In the genomic region with DNA sequence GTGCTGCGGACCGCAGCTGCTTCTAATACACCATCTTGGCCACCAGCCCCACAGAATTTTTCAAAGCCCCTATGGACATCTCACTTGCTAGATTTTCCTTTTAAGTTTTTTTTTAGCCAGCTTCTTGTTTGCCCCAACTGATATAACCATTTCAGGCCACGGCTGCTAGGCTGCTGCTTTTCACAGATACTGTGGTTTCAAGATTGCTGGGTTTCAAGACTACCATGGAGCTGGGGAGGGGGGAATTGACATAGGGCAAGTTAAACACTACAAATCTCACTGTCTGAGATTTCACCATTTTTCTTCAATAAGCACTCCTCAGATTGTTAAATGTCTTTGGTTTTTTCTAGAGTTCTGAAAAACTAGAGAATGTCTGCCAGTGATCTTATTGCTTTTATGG, we compare ENCODE assay signal across 1 cellular context.
TF ChIP-seq lines count a peak whose summit lies in the region.

No MANE protein-coding gene starts in this region.

TF ChIP-seq in GM23338, 12 proteins besides CTCF, POLR2A, EP300 and RAD21 (continued from another document):
- TF ChIP-seq, protein P1, sequence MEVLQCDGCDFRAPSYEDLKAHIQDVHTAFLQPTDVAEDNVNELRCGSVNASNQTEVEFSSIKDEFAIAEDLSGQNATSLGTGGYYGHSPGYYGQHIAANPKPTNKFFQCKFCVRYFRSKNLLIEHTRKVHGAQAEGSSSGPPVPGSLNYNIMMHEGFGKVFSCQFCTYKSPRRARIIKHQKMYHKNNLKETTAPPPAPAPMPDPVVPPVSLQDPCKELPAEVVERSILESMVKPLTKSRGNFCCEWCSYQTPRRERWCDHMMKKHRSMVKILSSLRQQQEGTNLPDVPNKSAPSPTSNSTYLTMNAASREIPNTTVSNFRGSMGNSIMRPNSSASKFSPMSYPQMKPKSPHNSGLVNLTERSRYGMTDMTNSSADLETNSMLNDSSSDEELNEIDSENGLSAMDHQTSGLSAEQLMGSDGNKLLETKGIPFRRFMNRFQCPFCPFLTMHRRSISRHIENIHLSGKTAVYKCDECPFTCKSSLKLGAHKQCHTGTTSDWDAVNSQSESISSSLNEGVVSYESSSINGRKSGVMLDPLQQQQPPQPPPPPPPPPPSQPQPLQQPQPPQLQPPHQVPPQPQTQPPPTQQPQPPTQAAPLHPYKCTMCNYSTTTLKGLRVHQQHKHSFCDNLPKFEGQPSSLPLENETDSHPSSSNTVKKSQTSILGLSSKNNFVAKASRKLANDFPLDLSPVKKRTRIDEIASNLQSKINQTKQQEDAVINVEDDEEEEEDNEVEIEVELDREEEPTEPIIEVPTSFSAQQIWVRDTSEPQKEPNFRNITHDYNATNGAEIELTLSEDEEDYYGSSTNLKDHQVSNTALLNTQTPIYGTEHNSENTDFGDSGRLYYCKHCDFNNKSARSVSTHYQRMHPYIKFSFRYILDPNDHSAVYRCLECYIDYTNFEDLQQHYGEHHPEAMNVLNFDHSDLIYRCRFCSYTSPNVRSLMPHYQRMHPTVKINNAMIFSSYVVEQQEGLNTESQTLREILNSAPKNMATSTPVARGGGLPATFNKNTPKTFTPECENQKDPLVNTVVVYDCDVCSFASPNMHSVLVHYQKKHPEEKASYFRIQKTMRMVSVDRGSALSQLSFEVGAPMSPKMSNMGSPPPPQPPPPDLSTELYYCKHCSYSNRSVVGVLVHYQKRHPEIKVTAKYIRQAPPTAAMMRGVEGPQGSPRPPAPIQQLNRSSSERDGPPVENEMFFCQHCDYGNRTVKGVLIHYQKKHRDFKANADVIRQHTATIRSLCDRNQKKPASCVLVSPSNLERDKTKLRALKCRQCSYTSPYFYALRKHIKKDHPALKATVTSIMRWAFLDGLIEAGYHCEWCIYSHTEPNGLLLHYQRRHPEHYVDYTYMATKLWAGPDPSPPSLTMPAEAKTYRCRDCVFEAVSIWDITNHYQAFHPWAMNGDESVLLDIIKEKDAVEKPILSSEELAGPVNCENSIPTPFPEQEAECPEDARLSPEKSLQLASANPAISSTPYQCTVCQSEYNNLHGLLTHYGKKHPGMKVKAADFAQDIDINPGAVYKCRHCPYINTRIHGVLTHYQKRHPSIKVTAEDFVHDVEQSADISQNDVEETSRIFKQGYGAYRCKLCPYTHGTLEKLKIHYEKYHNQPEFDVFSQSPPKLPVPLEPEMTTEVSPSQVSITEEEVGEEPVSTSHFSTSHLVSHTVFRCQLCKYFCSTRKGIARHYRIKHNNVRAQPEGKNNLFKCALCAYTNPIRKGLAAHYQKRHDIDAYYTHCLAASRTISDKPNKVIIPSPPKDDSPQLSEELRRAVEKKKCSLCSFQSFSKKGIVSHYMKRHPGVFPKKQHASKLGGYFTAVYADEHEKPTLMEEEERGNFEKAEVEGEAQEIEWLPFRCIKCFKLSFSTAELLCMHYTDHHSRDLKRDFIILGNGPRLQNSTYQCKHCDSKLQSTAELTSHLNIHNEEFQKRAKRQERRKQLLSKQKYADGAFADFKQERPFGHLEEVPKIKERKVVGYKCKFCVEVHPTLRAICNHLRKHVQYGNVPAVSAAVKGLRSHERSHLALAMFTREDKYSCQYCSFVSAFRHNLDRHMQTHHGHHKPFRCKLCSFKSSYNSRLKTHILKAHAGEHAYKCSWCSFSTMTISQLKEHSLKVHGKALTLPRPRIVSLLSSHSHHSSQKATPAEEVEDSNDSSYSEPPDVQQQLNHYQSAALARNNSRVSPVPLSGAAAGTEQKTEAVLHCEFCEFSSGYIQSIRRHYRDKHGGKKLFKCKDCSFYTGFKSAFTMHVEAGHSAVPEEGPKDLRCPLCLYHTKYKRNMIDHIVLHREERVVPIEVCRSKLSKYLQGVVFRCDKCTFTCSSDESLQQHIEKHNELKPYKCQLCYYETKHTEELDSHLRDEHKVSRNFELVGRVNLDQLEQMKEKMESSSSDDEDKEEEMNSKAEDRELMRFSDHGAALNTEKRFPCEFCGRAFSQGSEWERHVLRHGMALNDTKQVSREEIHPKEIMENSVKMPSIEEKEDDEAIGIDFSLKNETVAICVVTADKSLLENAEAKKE (CRISPR knock-in tag; IDR thresholded peaks at IDR 0.05): no peak
- TF ChIP-seq JUNB (IDR thresholded peaks at IDR 0.05; ENCODE audit: unreplicated experiment) (no peak), ZNF114 (CRISPR knock-in tag; IDR thresholded peaks at IDR 0.05) (no peak), EZH2phosphoT487 (IDR thresholded peaks at IDR 0.05; ENCODE audit: unreplicated experiment) (no peak), ZNF331 (CRISPR knock-in tag; IDR thresholded peaks at IDR 0.05; ENCODE audit: low read depth) (no peak), EZH2 (IDR thresholded peaks at IDR 0.05; ENCODE audit: low read depth, unreplicated experiment) (no peak), NANOG (IDR thresholded peaks at IDR 0.05; ENCODE audit: borderline replicate concordance) (no peak), CREB1 (CRISPR knock-in tag; IDR thresholded peaks at IDR 0.05; ENCODE audit: low read depth) (no peak)
- TF ChIP-seq, protein P2, sequence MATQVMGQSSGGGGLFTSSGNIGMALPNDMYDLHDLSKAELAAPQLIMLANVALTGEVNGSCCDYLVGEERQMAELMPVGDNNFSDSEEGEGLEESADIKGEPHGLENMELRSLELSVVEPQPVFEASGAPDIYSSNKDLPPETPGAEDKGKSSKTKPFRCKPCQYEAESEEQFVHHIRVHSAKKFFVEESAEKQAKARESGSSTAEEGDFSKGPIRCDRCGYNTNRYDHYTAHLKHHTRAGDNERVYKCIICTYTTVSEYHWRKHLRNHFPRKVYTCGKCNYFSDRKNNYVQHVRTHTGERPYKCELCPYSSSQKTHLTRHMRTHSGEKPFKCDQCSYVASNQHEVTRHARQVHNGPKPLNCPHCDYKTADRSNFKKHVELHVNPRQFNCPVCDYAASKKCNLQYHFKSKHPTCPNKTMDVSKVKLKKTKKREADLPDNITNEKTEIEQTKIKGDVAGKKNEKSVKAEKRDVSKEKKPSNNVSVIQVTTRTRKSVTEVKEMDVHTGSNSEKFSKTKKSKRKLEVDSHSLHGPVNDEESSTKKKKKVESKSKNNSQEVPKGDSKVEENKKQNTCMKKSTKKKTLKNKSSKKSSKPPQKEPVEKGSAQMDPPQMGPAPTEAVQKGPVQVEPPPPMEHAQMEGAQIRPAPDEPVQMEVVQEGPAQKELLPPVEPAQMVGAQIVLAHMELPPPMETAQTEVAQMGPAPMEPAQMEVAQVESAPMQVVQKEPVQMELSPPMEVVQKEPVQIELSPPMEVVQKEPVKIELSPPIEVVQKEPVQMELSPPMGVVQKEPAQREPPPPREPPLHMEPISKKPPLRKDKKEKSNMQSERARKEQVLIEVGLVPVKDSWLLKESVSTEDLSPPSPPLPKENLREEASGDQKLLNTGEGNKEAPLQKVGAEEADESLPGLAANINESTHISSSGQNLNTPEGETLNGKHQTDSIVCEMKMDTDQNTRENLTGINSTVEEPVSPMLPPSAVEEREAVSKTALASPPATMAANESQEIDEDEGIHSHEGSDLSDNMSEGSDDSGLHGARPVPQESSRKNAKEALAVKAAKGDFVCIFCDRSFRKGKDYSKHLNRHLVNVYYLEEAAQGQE (IDR thresholded peaks at IDR 0.05; ENCODE audit: unreplicated experiment): no peak
- TF ChIP-seq, protein P3, sequence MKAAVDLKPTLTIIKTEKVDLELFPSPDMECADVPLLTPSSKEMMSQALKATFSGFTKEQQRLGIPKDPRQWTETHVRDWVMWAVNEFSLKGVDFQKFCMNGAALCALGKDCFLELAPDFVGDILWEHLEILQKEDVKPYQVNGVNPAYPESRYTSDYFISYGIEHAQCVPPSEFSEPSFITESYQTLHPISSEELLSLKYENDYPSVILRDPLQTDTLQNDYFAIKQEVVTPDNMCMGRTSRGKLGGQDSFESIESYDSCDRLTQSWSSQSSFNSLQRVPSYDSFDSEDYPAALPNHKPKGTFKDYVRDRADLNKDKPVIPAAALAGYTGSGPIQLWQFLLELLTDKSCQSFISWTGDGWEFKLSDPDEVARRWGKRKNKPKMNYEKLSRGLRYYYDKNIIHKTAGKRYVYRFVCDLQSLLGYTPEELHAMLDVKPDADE (IDR thresholded peaks at IDR 0.05): no peak
